1 cellular context compared by ENCODE assay signal in genomic region chr17:35515027-35515426, GRCh38.
TF ChIP-seq lines count a peak whose summit lies in the region.

No MANE protein-coding gene starts in this region.

TF ChIP-seq in HepG2, 621 proteins besides CTCF, POLR2A, EP300 and RAD21:
- TF ChIP-seq ZNF251 (CRISPR knock-in tag; IDR thresholded peaks at IDR 0.05) (no peak), RBM39 (IDR thresholded peaks at IDR 0.05; ENCODE audit: low read depth, low read length, poor library complexity, severe bottlenecking) (no peak)
TF ChIP-seq in HepG2: peak in this region for 0.
